11 cellular contexts compared by ENCODE assay signal in the genomic region with DNA sequence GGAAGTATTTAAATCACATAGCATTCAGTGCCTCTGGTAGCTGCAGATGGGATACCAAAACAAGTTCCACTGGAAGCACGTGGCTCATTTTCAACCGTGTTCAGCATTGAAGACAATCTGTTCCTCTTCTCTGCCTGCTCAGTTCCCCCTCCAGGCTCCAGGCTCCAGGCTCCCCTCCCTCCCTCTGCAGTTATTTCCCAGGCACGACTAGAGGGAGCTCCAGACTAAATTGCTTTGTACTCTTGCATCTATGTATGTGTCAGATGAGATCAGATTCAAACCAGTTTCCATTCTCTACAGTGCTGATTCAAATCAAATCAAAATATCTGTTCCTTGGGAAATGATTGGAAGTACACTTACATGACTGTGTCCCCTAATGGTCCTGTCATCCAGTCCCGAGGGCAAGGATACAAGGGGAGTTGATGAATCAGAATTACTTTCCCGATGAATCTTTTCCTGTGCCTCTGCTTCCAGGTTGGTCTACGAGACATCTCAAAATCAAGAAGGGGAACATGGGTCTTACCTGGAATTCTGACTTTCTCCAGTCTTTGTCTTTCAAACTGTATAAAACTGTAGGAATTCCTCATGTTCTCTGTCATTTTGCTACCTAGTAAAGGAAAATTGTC.
DNase-seq lines count a peak whose midpoint lies in the region; ATAC-seq and TF ChIP-seq lines count a peak whose summit lies in the region.
"Had no signal": no experiment of that assay in that cellular context is flagged by ENCODE, and none has a peak within 500 bp of the region (broad histone marks: within the 10 kb centered on the region; RNA-seq: fewer than 3 reads in every experiment).

No MANE protein-coding gene starts in this region.

- peak; percentile 54 for TF ChIP-seq CTCF in 22Rv1 (IDR thresholded peaks at IDR 0.05)
- TF ChIP-seq CTCF in LNCaP clone FGC (IDR thresholded peaks at IDR 0.05; ENCODE audit: control insufficient read depth, extremely low read depth, insufficient read depth) = peak; percentile 73
- TF ChIP-seq CTCF in adrenal gland (IDR thresholded peaks at IDR 0.05) = peak in 3 of 6 experiments; percentile 6 to 13 (median 8)

- H3K36me3 Mint-ChIP-seq in activated naive CD8-positive, alpha-beta T cell treated with anti-CD3 and anti-CD28 coated beads for 36 hours = no peaks in the 10 kb centered on the region
- H3K36me3 Mint-ChIP-seq: CD4-positive, CD25-positive, alpha-beta regulatory T cell had no signal

- 31 to 37% (median 35%) methylated on average over 6 of the region's 6 CpGs for WGBS in adrenal gland, 4 donors

- no peaks in the 10 kb centered on the region for H3K27me3 ChIP-seq in adrenal gland
- H3K27me3 ChIP-seq: breast epithelium had no signal

- no peak overlapping the region for H3K27ac Mint-ChIP-seq in activated naive CD8-positive, alpha-beta T cell treated with anti-CD3 and anti-CD28 coated beads for 36 hours
- H3K27ac Mint-ChIP-seq: CD4-positive, CD25-positive, alpha-beta regulatory T cell had no signal

- H3K4me3 ChIP-seq in LNCaP clone FGC (ENCODE audit: low read depth, low read length) = no peak overlapping the region
- no peak overlapping the region for H3K4me3 ChIP-seq in adrenal gland
- H3K4me3 ChIP-seq: breast epithelium had no signal

- no peak for TF ChIP-seq POLR2A in adrenal gland (IDR thresholded peaks at IDR 0.05)

- H3K4me1 ChIP-seq in adrenal gland (replicated peaks in 1 of 2) = no peaks in the 10 kb centered on the region
- H3K4me1 ChIP-seq: breast epithelium had no signal

- no peaks in the 10 kb centered on the region for H3K9me3 ChIP-seq in adrenal gland (replicated peaks in 1 of 3)
- H3K9me3 ChIP-seq: breast epithelium had no signal

- H3K27me3 Mint-ChIP-seq in activated naive CD8-positive, alpha-beta T cell treated with anti-CD3 and anti-CD28 coated beads for 36 hours = no peaks in the 10 kb centered on the region
- H3K27me3 Mint-ChIP-seq: CD4-positive, CD25-positive, alpha-beta regulatory T cell had no signal

- H3K27ac ChIP-seq in 22Rv1 = no peak overlapping the region
- no peak overlapping the region for H3K27ac ChIP-seq in adrenal gland
- H3K27ac ChIP-seq: breast epithelium had no signal

- DNase-seq in LNCaP clone FGC (ENCODE audit: low read depth) (no peak), adrenal gland (peak in 6 of 7 donors; percentile 15 to 57 (median 23)), left colon (peak; percentile 6 to 31), dermis blood vessel endothelial cell (no peak)
- DNase-seq in activated naive CD8-positive, alpha-beta T cell treated with anti-CD3 and anti-CD28 coated beads for 36 hours = no peak
- no peak for DNase-seq in activated CD4-positive, alpha-beta T cell treated with anti-CD3 and anti-CD28 coated beads, Interleukin-2, amount 50 U/mL, for 4 hours
- DNase-seq: CD4-positive, CD25-positive, alpha-beta regulatory T cell; stimulated activated CD4-positive, alpha-beta T cell treated with anti-CD3 and anti-CD28 coated beads, Interleukin-4, amount 100 ng/mL, for 24 hours had no signal

- H3K4me3 Mint-ChIP-seq in activated naive CD8-positive, alpha-beta T cell treated with anti-CD3 and anti-CD28 coated beads for 36 hours = no peak overlapping the region
- H3K4me3 Mint-ChIP-seq: CD4-positive, CD25-positive, alpha-beta regulatory T cell had no signal

- H3K36me3 ChIP-seq in adrenal gland (replicated peaks in 1 of 2) = no peaks in the 10 kb centered on the region
- H3K36me3 ChIP-seq: breast epithelium had no signal

- H3K9me3 Mint-ChIP-seq in activated naive CD8-positive, alpha-beta T cell treated with anti-CD3 and anti-CD28 coated beads for 36 hours = no peaks in the 10 kb centered on the region

- no peaks in the 10 kb centered on the region for H3K4me1 Mint-ChIP-seq in activated naive CD8-positive, alpha-beta T cell treated with anti-CD3 and anti-CD28 coated beads for 36 hours
- H3K4me1 Mint-ChIP-seq: CD4-positive, CD25-positive, alpha-beta regulatory T cell had no signal

- intact Hi-C loops in adrenal gland (cut with DNase I) = no loop called here
- intact Hi-C loops in left colon (cut with DNase I, micrococcal nuclease) = no loop called here

- peak; percentile 42 for ATAC-seq in left colon
- no peak for ATAC-seq in GM19035 (IDR thresholded peaks at IDR 0.05; ENCODE audit: unreplicated experiment)

Comparison
In these comparisons a context has a peak if more than half of its experiments do, and no peak if none do; other contexts are left out.
1. DNase-seq: peak in adrenal gland (6 of 7) and left colon (2 of 2); none in LNCaP clone FGC (single experiment), activated naive CD8-positive, alpha-beta T cell treated with anti-CD3 and anti-CD28 coated beads for 36 hours (single experiment), dermis blood vessel endothelial cell (single experiment) and activated CD4-positive, alpha-beta T cell treated with anti-CD3 and anti-CD28 coated beads, Interleukin-2, amount 50 U/mL, for 4 hours (0 of 2).